In genomic region chr6:26254666-26255176, GRCh38 we compare ENCODE assay signal across 19 cellular contexts.
DNase-seq lines count a peak whose midpoint lies in the region; ATAC-seq and TF ChIP-seq lines count a peak whose summit lies in the region.
"Had no signal": no experiment of that assay in that cellular context is flagged by ENCODE, and none has a peak within 500 bp of the region (broad histone marks: within the 10 kb centered on the region; RNA-seq: fewer than 3 reads in every experiment).

No MANE protein-coding gene starts in this region.

- no peak overlapping the region for H3K4me3 ChIP-seq in HEK293 (ENCODE audit: low read depth, low read length)
- H3K4me3 ChIP-seq: heart right ventricle, thyroid gland had no signal

- CTCF ChIA-PET in activated CD8-positive, alpha-beta memory T cell treated with anti-CD3 and anti-CD28 coated beads, Interleukin-2, amount 10 ng/mL, durations not matched to agents 7 days and 5 days (lab: Charles Lee): no interaction called here
- CTCF ChIA-PET in HEK293 (lab: Yijun Ruan, JAX): interaction anchor here (0.6 kb wide), 1 partner anchor 19 kb away, joined by 11 read pairs; no protein-coding TSS in a partner anchor

- peaks cover 8% of the 10 kb centered on the region for H3K36me3 Mint-ChIP-seq in activated CD8-positive, alpha-beta memory T cell treated with anti-CD3 and anti-CD28 coated beads, Interleukin-2, amount 10 ng/mL, durations not matched to agents 7 days and 5 days
- no peaks in the 10 kb centered on the region for H3K36me3 Mint-ChIP-seq in activated T-helper 2 cell treated with anti-CD3 and anti-CD28 coated beads, Interferon-gamma antibody, Interleukin-2, Interleukin-4, amounts not matched to agents 10 μg/mL and 5 μg/mL and 100 μg/mL, durations not matched to agents 14 hours and 24 hours and 36 hours (ENCODE audit: low read depth)
- H3K36me3 Mint-ChIP-seq in neural crest cell (ENCODE audit: low read depth): peaks cover 2% of the 10 kb centered on the region

- TF ChIP-seq CTCF in HEK293 (tag by site-specific recombination; IDR thresholded peaks at IDR 0.05) (no peak), neural crest cell (conservative IDR thresholded peaks at IDR 0.05) (no peak)

- ATAC-seq in activated CD8-positive, alpha-beta memory T cell treated with anti-CD3 and anti-CD28 coated beads, Interleukin-2, amount 10 ng/mL, durations not matched to agents 7 days and 5 days: no peak
- ATAC-seq in GM18520 (IDR thresholded peaks at IDR 0.05; ENCODE audit: unreplicated experiment): no peak
- no peak for ATAC-seq in esophagus mucosa
- ATAC-seq: heart right ventricle; Right ventricle myocardium inferior; stimulated activated memory B cell treated with anti-CD40 and anti-IgM and Interleukin-4, amounts not matched to agents 10 μg/mL and 1 μg/mL and 100 μg/mL, for 72 hours had no signal

- no peak overlapping the region for H3K27ac ChIP-seq in HEK293 (ENCODE audit: extremely low read depth, low read depth, low read length)
- H3K27ac ChIP-seq: heart right ventricle, thyroid gland had no signal

- peak overlapping the region; percentile 18 for H3K4me3 Mint-ChIP-seq in activated CD8-positive, alpha-beta memory T cell treated with anti-CD3 and anti-CD28 coated beads, Interleukin-2, amount 10 ng/mL, durations not matched to agents 7 days and 5 days
- peak overlapping the region; percentile 22 for H3K4me3 Mint-ChIP-seq in activated T-helper 2 cell treated with anti-CD3 and anti-CD28 coated beads, Interferon-gamma antibody, Interleukin-2, Interleukin-4, amounts not matched to agents 10 μg/mL and 5 μg/mL and 100 μg/mL, durations not matched to agents 14 hours and 24 hours and 36 hours (ENCODE audit: low read depth)
- H3K4me3 Mint-ChIP-seq in neural crest cell: peak overlapping the region; percentile 56
- H3K4me3 Mint-ChIP-seq: stimulated activated memory B cell treated with anti-CD40 and anti-IgM and Interleukin-4, amounts not matched to agents 10 μg/mL and 1 μg/mL and 100 μg/mL, for 72 hours had no signal

- H3K27me3 Mint-ChIP-seq in activated CD8-positive, alpha-beta memory T cell treated with anti-CD3 and anti-CD28 coated beads, Interleukin-2, amount 10 ng/mL, durations not matched to agents 7 days and 5 days: no peaks in the 10 kb centered on the region
- no peaks in the 10 kb centered on the region for H3K27me3 Mint-ChIP-seq in activated T-helper 2 cell treated with anti-CD3 and anti-CD28 coated beads, Interferon-gamma antibody, Interleukin-2, Interleukin-4, amounts not matched to agents 10 μg/mL and 5 μg/mL and 100 μg/mL, durations not matched to agents 14 hours and 24 hours and 36 hours (ENCODE audit: low read depth)
- peaks cover 11% of the 10 kb centered on the region for H3K27me3 Mint-ChIP-seq in neural crest cell (ENCODE audit: low read depth)
- H3K27me3 Mint-ChIP-seq: stimulated activated memory B cell treated with anti-CD40 and anti-IgM and Interleukin-4, amounts not matched to agents 10 μg/mL and 1 μg/mL and 100 μg/mL, for 72 hours had no signal

- POLR2A ChIA-PET in HEK293 (lab: Yijun Ruan, JAX): no interaction called here

- no peaks in the 10 kb centered on the region for H3K36me3 ChIP-seq in HEK293 (ENCODE audit: control insufficient read depth in 2 of 2, insufficient read depth in 1 of 2, low read length in 2 of 2)
- H3K36me3 ChIP-seq: heart right ventricle, thyroid gland had no signal

- DNase-seq in activated CD8-positive, alpha-beta memory T cell treated with anti-CD3 and anti-CD28 coated beads, Interleukin-2, amount 10 ng/mL, durations not matched to agents 7 days and 5 days: no peak
- no peak for DNase-seq in activated CD8-positive, alpha-beta memory T cell treated with anti-CD3 and anti-CD28 coated beads, Interleukin-2, amount 50 U/mL, for 48 hours
- no peak for DNase-seq in activated T-helper 2 cell treated with anti-CD3 and anti-CD28 coated beads, Interferon-gamma antibody, Interleukin-2, Interleukin-4, amounts not matched to agents 10 μg/mL and 5 μg/mL and 100 μg/mL, durations not matched to agents 14 hours and 24 hours and 36 hours (ENCODE audit: low spot score)
- no peak for DNase-seq in neural crest cell (ENCODE audit: low read depth, low spot score)
- no peak for DNase-seq in activated CD4-positive, CD25-positive, alpha-beta regulatory T cell treated with anti-CD3 and anti-CD28 coated beads, Interleukin-2, amount 50 U/mL, for 72 hours
- DNase-seq: activated CD8-positive, alpha-beta memory T cell treated with anti-CD3 and anti-CD28 coated beads for 24 hours; activated gamma-delta T cell; endodermal cell; heart right ventricle; kidney; NCI-H1048; NCI-H2081; NCI-H446 treated with DMSO at 0.1 percent for 48 hours; thyroid gland had no signal

- no peaks in the 10 kb centered on the region for H3K9me3 Mint-ChIP-seq in activated CD8-positive, alpha-beta memory T cell treated with anti-CD3 and anti-CD28 coated beads, Interleukin-2, amount 10 ng/mL, durations not matched to agents 7 days and 5 days (ENCODE audit: low read depth)
- H3K9me3 Mint-ChIP-seq in activated T-helper 2 cell treated with anti-CD3 and anti-CD28 coated beads, Interferon-gamma antibody, Interleukin-2, Interleukin-4, amounts not matched to agents 10 μg/mL and 5 μg/mL and 100 μg/mL, durations not matched to agents 14 hours and 24 hours and 36 hours: no peaks in the 10 kb centered on the region
- H3K9me3 Mint-ChIP-seq in neural crest cell: no peaks in the 10 kb centered on the region
- H3K9me3 Mint-ChIP-seq: endodermal cell; stimulated activated memory B cell treated with anti-CD40 and anti-IgM and Interleukin-4, amounts not matched to agents 10 μg/mL and 1 μg/mL and 100 μg/mL, for 72 hours had no signal

- intact Hi-C loops in activated T-helper 2 cell treated with anti-CD3 and anti-CD28 coated beads, Interferon-gamma antibody, Interleukin-2, Interleukin-4, amounts not matched to agents 10 μg/mL and 5 μg/mL and 100 μg/mL, durations not matched to agents 14 hours and 24 hours and 36 hours (cut with micrococcal nuclease): no loop called here

- H3K9me3 ChIP-seq in HEK293 (ENCODE audit: control insufficient read depth, insufficient read depth, low read depth, low read length): no peaks in the 10 kb centered on the region
- H3K9me3 ChIP-seq: heart right ventricle, thyroid gland had no signal

- peak overlapping the region; percentile 18 for H3K27ac Mint-ChIP-seq in activated CD8-positive, alpha-beta memory T cell treated with anti-CD3 and anti-CD28 coated beads, Interleukin-2, amount 10 ng/mL, durations not matched to agents 7 days and 5 days
- H3K27ac Mint-ChIP-seq in activated T-helper 2 cell treated with anti-CD3 and anti-CD28 coated beads, Interferon-gamma antibody, Interleukin-2, Interleukin-4, amounts not matched to agents 10 μg/mL and 5 μg/mL and 100 μg/mL, durations not matched to agents 14 hours and 24 hours and 36 hours: no peak overlapping the region
- no peak overlapping the region for H3K27ac Mint-ChIP-seq in neural crest cell (ENCODE audit: unreplicated experiment)
- H3K27ac Mint-ChIP-seq: endodermal cell; stimulated activated memory B cell treated with anti-CD40 and anti-IgM and Interleukin-4, amounts not matched to agents 10 μg/mL and 1 μg/mL and 100 μg/mL, for 72 hours had no signal

- peaks cover 19% of the 10 kb centered on the region for H3K4me1 Mint-ChIP-seq in activated CD8-positive, alpha-beta memory T cell treated with anti-CD3 and anti-CD28 coated beads, Interleukin-2, amount 10 ng/mL, durations not matched to agents 7 days and 5 days
- H3K4me1 Mint-ChIP-seq in activated T-helper 2 cell treated with anti-CD3 and anti-CD28 coated beads, Interferon-gamma antibody, Interleukin-2, Interleukin-4, amounts not matched to agents 10 μg/mL and 5 μg/mL and 100 μg/mL, durations not matched to agents 14 hours and 24 hours and 36 hours (ENCODE audit: low read depth): peaks cover 33% of the 10 kb centered on the region
- peaks cover 58% of the 10 kb centered on the region for H3K4me1 Mint-ChIP-seq in neural crest cell

- no peaks in the 10 kb centered on the region for H3K4me1 ChIP-seq in HEK293 (ENCODE audit: control insufficient read depth, insufficient read depth, low read length)

TF ChIP-seq in HEK293, 187 proteins besides CTCF, POLR2A, EP300 and RAD21:
- 0 out of 2 replicates have a peak, but pooled peaks have one; percentile 18 for TF ChIP-seq ZIC2 (tag by site-specific recombination; IDR thresholded peaks at IDR 0.05)
- no peak for TF ChIP-seq ZNF580 (tag by site-specific recombination; IDR thresholded peaks at IDR 0.05)
